Comparison of ENCODE assay signal across 12 cellular contexts in the genomic region with DNA sequence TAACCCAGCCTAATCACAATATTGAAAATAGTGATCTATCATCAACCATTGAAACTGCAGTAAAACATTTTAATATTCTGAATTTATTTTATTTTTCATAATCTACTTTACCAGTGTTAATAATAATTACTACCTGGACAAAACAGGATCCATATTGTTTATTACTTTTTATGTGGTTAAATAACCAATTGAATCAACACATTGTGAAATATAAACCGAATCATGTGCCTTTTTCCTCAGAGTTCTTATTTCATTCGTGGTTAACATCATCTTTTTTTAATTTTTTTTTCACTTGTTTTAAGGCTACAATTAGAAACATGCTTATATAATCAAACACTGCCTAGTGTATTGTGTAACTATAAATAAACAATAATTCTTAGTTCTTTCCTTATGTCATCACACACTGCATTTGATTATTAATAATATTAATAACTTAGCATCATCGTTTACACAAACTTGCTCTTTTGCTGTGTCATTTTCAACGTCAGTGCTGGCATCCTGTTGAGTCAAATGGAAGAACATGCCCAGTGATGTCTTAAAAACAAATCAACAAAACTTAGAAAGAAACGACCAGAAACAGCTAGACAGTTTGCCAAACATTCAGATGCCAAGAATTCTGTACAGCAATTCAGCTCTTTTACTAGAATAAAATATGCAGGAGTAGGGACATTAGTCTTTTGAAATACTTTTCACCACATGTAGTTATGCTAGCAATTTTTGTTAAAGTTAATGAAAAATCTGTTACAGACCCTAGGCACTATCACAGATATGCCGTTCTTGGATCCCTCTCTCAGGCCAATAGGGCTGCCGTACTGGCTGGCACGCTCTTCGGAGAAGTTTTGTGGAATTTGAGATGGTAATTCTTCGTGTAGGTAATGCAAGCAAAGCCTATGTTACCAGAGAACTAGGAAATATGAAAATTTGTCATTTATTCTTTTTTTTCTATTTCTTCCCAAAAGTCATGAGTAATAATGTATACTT.
DNase-seq lines count a peak whose midpoint lies in the region; ATAC-seq, FAIRE-seq and TF ChIP-seq lines count a peak whose summit lies in the region.
"Had no signal": no experiment of that assay in that cellular context is flagged by ENCODE, and none has a peak within 500 bp of the region (broad histone marks: within the 10 kb centered on the region; RNA-seq: fewer than 3 reads in every experiment).

No MANE protein-coding gene starts in this region.

- no peak overlapping the region for H3K27ac ChIP-seq in upper lobe of right lung

- H3K27me3 ChIP-seq in bronchial epithelial cell (ENCODE audit: control insufficient read depth, insufficient read depth, low read length) (no peaks in the 10 kb centered on the region), upper lobe of right lung (no peaks in the 10 kb centered on the region)

- peak; percentile 23 for DNase-seq in A172 (ENCODE audit: low spot score)
- DNase-seq in HFF-Myc (ENCODE audit: extremely low read depth, low read depth), result peak; percentile 30
- peak; percentile 93 for DNase-seq in bronchial epithelial cell (ENCODE audit: low read depth)
- peak; percentile 15 for DNase-seq in kidney glomerular epithelial cell (lab: John Stamatoyannopoulos, UW)
- DNase-seq in upper lobe of right lung, result no peak
- DNase-seq in DMS53 treated with DMSO at 0.1 percent for 48 hours (lab: John Stamatoyannopoulos, UW; ENCODE audit: unreplicated experiment), result no peak
- DNase-seq: activated naive CD8-positive, alpha-beta T cell treated with anti-CD3 and anti-CD28 coated beads for 36 hours; naive B cell; NCI-H510A treated with DMSO at 0.1 percent for 48 hours had no signal

- H3K4me1 ChIP-seq in upper lobe of right lung, result no peaks in the 10 kb centered on the region

- TF ChIP-seq CTCF in HFF-Myc (IDR thresholded peaks at IDR 0.05; ENCODE audit: low read depth, low read length, missing control alignments) (no peak), bronchial epithelial cell (IDR thresholded peaks at IDR 0.05; ENCODE audit: insufficient read depth, low read length, severe bottlenecking) (no peak), upper lobe of right lung (IDR thresholded peaks at IDR 0.05) (no peak)

- H3K4me3 ChIP-seq in HFF-Myc (replicated peaks; ENCODE audit: low read depth, low read length) (no peak overlapping the region), bronchial epithelial cell (ENCODE audit: low read depth, low read length) (no peak overlapping the region), upper lobe of right lung (no peak overlapping the region)

- ATAC-seq in GM19324 (IDR thresholded peaks at IDR 0.05; ENCODE audit: low FRiP score, unreplicated experiment) (no peak), upper lobe of right lung (no peak), HG02623 (IDR thresholded peaks at IDR 0.05; ENCODE audit: unreplicated experiment) (no peak)

- no peak for FAIRE-seq in bronchial epithelial cell (lab: Jason Lieb, UNC)
- FAIRE-seq: GM18507 had no signal

- intact Hi-C loops in upper lobe of right lung (cut with DNase I), result no loop called here

- peaks cover 8% of the 10 kb centered on the region for H3K9me3 ChIP-seq in upper lobe of right lung

- H3K36me3 ChIP-seq in bronchial epithelial cell (ENCODE audit: control insufficient read depth, insufficient read depth, low read length) (no peaks in the 10 kb centered on the region), upper lobe of right lung (no peaks in the 10 kb centered on the region)

Comparison
In these comparisons a context has a peak if more than half of its experiments do, and no peak if none do; other contexts are left out.
1. DNase-seq: peak in A172 (single experiment), HFF-Myc (single experiment), bronchial epithelial cell (single experiment) and kidney glomerular epithelial cell (single experiment); none in upper lobe of right lung (single experiment) and DMS53 treated with DMSO at 0.1 percent for 48 hours (single experiment).